ENCODE assay signal across 8 cellular contexts in the genomic region with DNA sequence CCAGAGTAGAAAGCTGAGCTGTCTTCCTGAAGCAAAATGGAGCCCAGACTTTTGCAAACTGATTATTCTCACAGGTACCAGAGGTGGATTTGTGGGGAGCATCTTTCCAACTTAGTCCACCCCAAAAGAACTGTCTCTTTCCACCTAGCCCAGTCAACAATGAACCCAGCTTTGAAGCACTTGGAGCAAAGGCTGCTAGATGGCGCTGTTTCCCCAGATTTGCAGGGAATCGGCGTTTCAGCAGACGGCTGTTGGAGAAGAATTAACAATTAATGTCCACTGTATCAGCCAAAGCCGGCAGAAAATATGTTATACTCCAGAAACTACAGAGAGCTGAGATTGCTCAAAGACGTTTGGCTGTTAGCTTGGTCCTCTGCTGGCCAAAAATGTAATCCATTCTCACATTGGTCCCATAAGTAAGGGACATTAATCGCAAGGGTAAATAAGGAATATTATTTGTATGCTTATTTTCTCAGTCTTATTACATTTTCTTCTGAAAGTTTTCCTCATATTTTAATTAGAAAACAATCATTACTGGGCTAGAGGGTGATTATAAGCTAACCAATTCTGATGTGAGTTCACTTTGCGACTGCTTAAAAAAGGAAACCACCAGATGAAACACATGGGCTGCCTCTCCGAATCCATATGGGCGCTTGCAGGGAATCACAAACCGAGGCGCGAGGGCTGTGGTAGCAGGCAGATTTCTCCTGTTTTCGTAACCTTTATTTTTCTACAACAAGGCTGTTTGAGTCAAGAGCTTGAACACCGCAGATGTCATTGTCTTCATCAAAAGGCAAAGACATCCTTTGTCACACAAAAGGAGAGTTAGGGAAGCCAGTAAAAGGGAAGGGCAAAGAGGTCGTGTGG.
DNase-seq lines count a peak whose midpoint lies in the region; ATAC-seq and TF ChIP-seq lines count a peak whose summit lies in the region.

No MANE protein-coding gene starts in this region.

- no peak overlapping the region for H2AFZ ChIP-seq in mesenchymal stem cell (ENCODE audit: low read depth, low read length)

- no peaks in the 10 kb centered on the region for H3K79me1 ChIP-seq in mesenchymal stem cell (replicated peaks; ENCODE audit: low read length, poor library complexity, severe bottlenecking)

- H4K8ac ChIP-seq in mesenchymal stem cell (ENCODE audit: low read length): no peak overlapping the region

- no peaks in the 10 kb centered on the region for H3K36me3 ChIP-seq in mesenchymal stem cell (ENCODE audit: control insufficient read depth in 1 of 2, insufficient read depth in 2 of 2, low read depth in 1 of 2, low read length in 2 of 2)

- no peak overlapping the region for H2BK12ac ChIP-seq in mesenchymal stem cell (ENCODE audit: low read length in 2 of 2)

- H3K9ac ChIP-seq in mesenchymal stem cell (ENCODE audit: low read length): no peak overlapping the region

- no peak overlapping the region for H3K18ac ChIP-seq in mesenchymal stem cell (ENCODE audit: low read depth in 1 of 2, low read length in 2 of 2)

- H2BK5ac ChIP-seq in mesenchymal stem cell (ENCODE audit: low read depth, low read length, poor library complexity, severe bottlenecking): no peak overlapping the region

- H3K27me3 ChIP-seq in mesenchymal stem cell (ENCODE audit: control insufficient read depth in 1 of 2, insufficient read depth in 1 of 2, low read length in 2 of 2): peaks cover 0 to 9% of the 10 kb centered on the region in 2 experiments

- no peak overlapping the region for H2BK120ac ChIP-seq in mesenchymal stem cell (ENCODE audit: low read depth, low read length)

- no peak overlapping the region for H3K23ac ChIP-seq in mesenchymal stem cell (ENCODE audit: low read length in 2 of 2)

- ATAC-seq in GM18868 (IDR thresholded peaks at IDR 0.05; ENCODE audit: unreplicated experiment): peak; percentile 62

- no peak overlapping the region for H3K27ac ChIP-seq in mesenchymal stem cell (ENCODE audit: low read length, poor library complexity, severe bottlenecking)

- peak; percentile 93 for TF ChIP-seq CTCF in LNCAP (IDR thresholded peaks at IDR 0.05)

- H4K91ac ChIP-seq in mesenchymal stem cell (ENCODE audit: low read length): no peak overlapping the region

- 30% methylated on average over 13 of the region's 16 CpGs for WGBS in mesenchymal stem cell

- no peak overlapping the region for H2BK15ac ChIP-seq in mesenchymal stem cell (ENCODE audit: low read depth, poor library complexity, severe bottlenecking)

- H3K4me3 ChIP-seq in mesenchymal stem cell (ENCODE audit: insufficient read depth in 1 of 2, low read depth in 1 of 2, low read length in 2 of 2): no peak overlapping the region

- DNase-seq in COR-L47 (lab: John Stamatoyannopoulos, UW) (peak; percentile 84), RKO (ENCODE audit: low spot score) (peak; percentile 55), ecto neural progenitor cell (ENCODE audit: low spot score) (peak; percentile 77), mesenchymal stem cell (peak; percentile 18), T-helper 9 cell (no peak), activated gamma-delta T cell (lab: John Stamatoyannopoulos, UW) (no peak)

- no peak overlapping the region for H2AK5ac ChIP-seq in mesenchymal stem cell (ENCODE audit: low read length, severe bottlenecking)

- H3K4me1 ChIP-seq in mesenchymal stem cell (ENCODE audit: control insufficient read depth, insufficient read depth, low read depth, low read length): no peaks in the 10 kb centered on the region

- no peak overlapping the region for H3K14ac ChIP-seq in mesenchymal stem cell (ENCODE audit: low read length in 2 of 2)

- H3K4me2 ChIP-seq in mesenchymal stem cell (ENCODE audit: low read length, poor library complexity, severe bottlenecking): no peak overlapping the region

- no peak overlapping the region for H3K4ac ChIP-seq in mesenchymal stem cell (ENCODE audit: low read depth in 1 of 2, low read length in 2 of 2)

- H3K9me3 ChIP-seq in mesenchymal stem cell (ENCODE audit: control insufficient read depth, low read length): no peaks in the 10 kb centered on the region

Comparison
In these comparisons a context has a peak if more than half of its experiments do, and no peak if none do; other contexts are left out.
1. DNase-seq: peak in COR-L47 (single experiment), RKO (single experiment), ecto neural progenitor cell (single experiment) and mesenchymal stem cell (single experiment); none in T-helper 9 cell (single experiment) and activated gamma-delta T cell (single experiment).